ENCODE assay signal across 28 cellular contexts in the genomic region with DNA sequence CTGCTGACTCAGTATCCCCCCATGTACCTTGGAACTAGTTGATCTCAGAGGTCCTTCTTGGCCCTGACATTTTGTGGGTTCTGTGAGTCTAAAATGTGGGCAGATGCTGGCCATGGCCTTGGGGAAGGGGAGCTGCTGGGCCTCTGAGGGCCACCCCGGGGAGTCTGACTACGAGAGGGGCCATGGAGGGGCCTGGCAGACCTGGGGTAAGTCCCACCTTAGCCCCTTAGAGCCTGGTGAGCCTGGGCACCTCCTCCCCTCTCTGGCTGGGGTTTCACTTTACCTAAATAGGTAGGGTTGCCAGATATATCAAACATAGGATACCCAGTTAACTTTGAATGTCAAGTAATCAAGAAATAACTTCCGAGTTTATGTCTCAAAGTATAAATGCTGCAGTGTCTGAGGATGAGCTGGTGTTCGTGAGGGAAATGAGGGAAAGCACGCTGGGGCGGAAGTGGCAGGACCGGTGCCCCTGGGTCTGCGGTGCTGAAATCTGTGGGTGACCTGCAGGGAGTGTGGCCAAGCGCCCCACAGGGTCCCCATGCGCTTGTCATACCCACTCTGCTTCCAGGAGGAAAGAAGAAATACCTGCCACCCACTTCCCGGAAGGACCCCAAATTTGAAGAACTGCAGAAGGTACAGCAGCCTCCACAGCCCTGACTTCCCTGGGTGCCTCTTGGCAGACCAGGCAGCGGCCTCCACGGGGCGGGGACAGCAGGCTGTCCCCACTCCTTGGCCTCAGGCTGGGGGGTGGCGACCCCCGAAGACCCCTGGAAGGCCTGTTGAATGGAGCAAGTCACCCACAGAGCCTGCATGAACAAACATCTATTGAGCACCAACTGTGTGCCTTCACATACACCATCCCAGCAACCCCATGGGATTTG. TPM values are rescaled to one million over a fixed set of nuclear protein-coding genes. Genes with fewer than 3 reads are reported as not detected.
A peak's percentile ranks its signal among the peaks of the same experiment; 100 is the strongest.
DNase-seq lines count a peak whose midpoint lies in the region; ATAC-seq, FAIRE-seq and TF ChIP-seq lines count a peak whose summit lies in the region.
"Had no signal": no experiment of that assay in that cellular context is flagged by ENCODE, and none has a peak within 500 bp of the region (broad histone marks: within the 10 kb centered on the region; RNA-seq: fewer than 3 reads in every experiment).

No MANE protein-coding gene starts in this region.

- H3K4me3 Mint-ChIP-seq in activated naive CD4-positive, alpha-beta T cell treated with anti-CD3 and anti-CD28 coated beads, Interleukin-2, amount 50 U/mL, for 24 hours: peak overlapping the region; percentile 31
- H3K4me3 Mint-ChIP-seq in IgD-negative memory B cell: peak overlapping the region in 2 of 4 donors; percentile 33 to 82
- H3K4me3 Mint-ChIP-seq in stimulated activated effector memory CD8-positive, alpha-beta T cell treated with anti-CD3 and anti-CD28 coated beads, Interleukin-12 subunit alpha, Interleukin-12 subunit beta, amount 100 ng/mL, for 72 hours: no peak overlapping the region
- H3K4me3 Mint-ChIP-seq: activated T-cell treated with anti-CD3 and anti-CD28 coated beads, Interleukin-2, amount 50 U/mL, for 4 hours had no signal

- TF ChIP-seq CTCF in kidney (IDR thresholded peaks at IDR 0.05; ENCODE audit: borderline replicate concordance, extremely low read depth, insufficient read depth): no peak

- H3K27me3 Mint-ChIP-seq in activated naive CD4-positive, alpha-beta T cell treated with anti-CD3 and anti-CD28 coated beads, Interleukin-2, amount 50 U/mL, for 24 hours: no peaks in the 10 kb centered on the region
- no peaks in the 10 kb centered on the region for H3K27me3 Mint-ChIP-seq in IgD-negative memory B cell

- H3K4me1 Mint-ChIP-seq in activated naive CD4-positive, alpha-beta T cell treated with anti-CD3 and anti-CD28 coated beads, Interleukin-2, amount 50 U/mL, for 24 hours: peaks cover 31% of the 10 kb centered on the region
- H3K4me1 Mint-ChIP-seq in IgD-negative memory B cell: peaks cover 19 to 21% (median 20%) of the 10 kb centered on the region in 3 donors
- peaks cover 38% of the 10 kb centered on the region for H3K4me1 Mint-ChIP-seq in stimulated activated effector memory CD8-positive, alpha-beta T cell treated with anti-CD3 and anti-CD28 coated beads, Interleukin-12 subunit alpha, Interleukin-12 subunit beta, amount 100 ng/mL, for 72 hours

- no peaks in the 10 kb centered on the region for H3K9me3 Mint-ChIP-seq in activated naive CD4-positive, alpha-beta T cell treated with anti-CD3 and anti-CD28 coated beads, Interleukin-2, amount 50 U/mL, for 24 hours
- no peaks in the 10 kb centered on the region for H3K9me3 Mint-ChIP-seq in IgD-negative memory B cell
- H3K9me3 Mint-ChIP-seq in stimulated activated effector memory CD8-positive, alpha-beta T cell treated with anti-CD3 and anti-CD28 coated beads, Interleukin-12 subunit alpha, Interleukin-12 subunit beta, amount 100 ng/mL, for 72 hours: no peaks in the 10 kb centered on the region
- H3K9me3 Mint-ChIP-seq: activated T-cell treated with anti-CD3 and anti-CD28 coated beads, Interleukin-2, amount 50 U/mL, for 4 hours had no signal

- no peak for ATAC-seq in stimulated activated effector memory CD8-positive, alpha-beta T cell treated with anti-CD3 and anti-CD28 coated beads, Interleukin-12 subunit alpha, Interleukin-12 subunit beta, amount 100 ng/mL, for 72 hours
- no peak for ATAC-seq in HG03159 (IDR thresholded peaks at IDR 0.05; ENCODE audit: unreplicated experiment)
- ATAC-seq: activated T-cell treated with anti-CD3 and anti-CD28 coated beads, Interleukin-2, amount 50 U/mL, for 4 hours; psoas muscle had no signal

- intact Hi-C loops in kidney (cut with DNase I): no loop called here

- no peaks in the 10 kb centered on the region for H3K9me3 ChIP-seq in kidney (ENCODE audit: control insufficient read depth in 1 of 2, low read length in 2 of 2)
- H3K9me3 ChIP-seq: psoas muscle, stomach, thyroid gland had no signal

- peaks cover 2% of the 10 kb centered on the region for H3K36me3 Mint-ChIP-seq in activated naive CD4-positive, alpha-beta T cell treated with anti-CD3 and anti-CD28 coated beads, Interleukin-2, amount 50 U/mL, for 24 hours
- peaks cover 2% of the 10 kb centered on the region for H3K36me3 Mint-ChIP-seq in IgD-negative memory B cell
- peaks cover 11% of the 10 kb centered on the region for H3K36me3 Mint-ChIP-seq in stimulated activated effector memory CD8-positive, alpha-beta T cell treated with anti-CD3 and anti-CD28 coated beads, Interleukin-12 subunit alpha, Interleukin-12 subunit beta, amount 100 ng/mL, for 72 hours

- DNase-seq in activated naive CD4-positive, alpha-beta T cell treated with anti-CD3 and anti-CD28 coated beads, Interleukin-2, amount 50 U/mL, for 16 hours: no peak
- DNase-seq in kidney: peak; percentile 63
- DNase-seq in stimulated activated effector memory CD8-positive, alpha-beta T cell treated with anti-CD3 and anti-CD28 coated beads, Interleukin-12 subunit alpha, Interleukin-12 subunit beta, amount 100 ng/mL, for 72 hours (ENCODE audit: low spot score in 2 of 2): no peak
- DNase-seq in ureter (ENCODE audit: low spot score): no peak
- no peak for DNase-seq in stimulated activated naive CD4-positive, alpha-beta T cell treated with Interleukin-2 at 50 U/mL for 16 hours (lab: John Stamatoyannopoulos, UW)
- DNase-seq: activated naive CD4-positive, alpha-beta T cell; activated T-cell treated with anti-CD3 and anti-CD28 coated beads, Interleukin-2, amount 50 U/mL, for 4 hours; DND-41; head of caudate nucleus; NCI-H1417; NCI-H2081 treated with DMSO at 0.1 percent for 48 hours; NCI-H446; NCI-H82; RPMI8226; stimulated activated CD4-positive, alpha-beta T cell treated with anti-CD3 and anti-CD28 coated beads, Interleukin-15, amount 100 ng/mL, for 24 hours; stomach; thyroid gland had no signal

- H3K4me1 ChIP-seq in kidney (ENCODE audit: control insufficient read depth in 1 of 2, insufficient read depth in 1 of 2, low read depth in 1 of 2, low read length in 2 of 2): no peaks in the 10 kb centered on the region
- H3K4me1 ChIP-seq: psoas muscle, stomach, thyroid gland had no signal

- H3K36me3 ChIP-seq in kidney (ENCODE audit: control insufficient read depth in 1 of 2, insufficient read depth in 2 of 2, low read length in 2 of 2): no peaks in the 10 kb centered on the region
- H3K36me3 ChIP-seq: thyroid gland had no signal

- H3K4me3 ChIP-seq in kidney (ENCODE audit: low read length in 2 of 2): no peak overlapping the region
- H3K4me3 ChIP-seq: coronary artery, psoas muscle, stomach, thyroid gland had no signal

- no peak overlapping the region for H3K27ac ChIP-seq in kidney (ENCODE audit: low read depth in 2 of 2, low read length in 2 of 2)
- H3K27ac ChIP-seq: coronary artery, psoas muscle, stomach, thyroid gland had no signal

- no peak for FAIRE-seq in kidney (lab: Jason Lieb, UNC)
- FAIRE-seq: GM18507, TTC549 had no signal

- H3K27ac Mint-ChIP-seq in activated naive CD4-positive, alpha-beta T cell treated with anti-CD3 and anti-CD28 coated beads, Interleukin-2, amount 50 U/mL, for 24 hours: no peak overlapping the region
- H3K27ac Mint-ChIP-seq in IgD-negative memory B cell: peak overlapping the region in 2 of 3 donors; percentile 86
- H3K27ac Mint-ChIP-seq in stimulated activated effector memory CD8-positive, alpha-beta T cell treated with anti-CD3 and anti-CD28 coated beads, Interleukin-12 subunit alpha, Interleukin-12 subunit beta, amount 100 ng/mL, for 72 hours: peak overlapping the region; percentile 3

- H3K9ac ChIP-seq in kidney (ENCODE audit: low read length in 2 of 2): no peak overlapping the region

RNA-seq across cellular contexts. Expression of gene PARVG, which starts 4.8 kb away (rescaled TPM):
- 120 TPM for polyA plus RNA-seq in IgD-negative memory B cell
- 20.9 TPM for total RNA-seq in kidney
- polyA plus RNA-seq in kidney (ENCODE audit: insufficient read depth, low read depth, low replicate concordance): 2.5 TPM
- 13.5 TPM for total RNA-seq in ureter
- total RNA-seq: fibroblast of villous mesenchyme, kidney epithelial cell, lung microvascular endothelial cell, SK-MEL-5 had no signal
